In the genomic region with DNA sequence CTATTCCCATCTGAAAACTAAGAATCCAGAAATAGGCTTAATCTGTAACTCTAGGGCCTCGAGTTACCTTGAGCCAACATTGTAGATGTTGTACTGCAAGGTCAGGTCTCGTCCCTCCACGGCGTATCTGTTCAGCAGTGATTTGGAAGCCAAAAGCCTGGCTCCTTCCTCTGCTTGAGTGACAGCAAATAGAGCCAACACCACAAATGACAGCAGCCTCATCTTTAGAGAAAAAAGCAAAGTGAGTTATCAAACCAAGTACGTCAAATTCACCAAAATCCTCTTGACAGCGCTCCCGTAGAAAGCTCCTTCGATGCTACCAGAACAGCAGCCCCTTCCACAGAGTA, we compare ENCODE assay signal across 8 cellular contexts. TPM values are rescaled to one million over a fixed set of nuclear protein-coding genes. Genes with fewer than 3 reads are reported as not detected.
DNase-seq lines count a peak whose midpoint lies in the region; ATAC-seq, FAIRE-seq and TF ChIP-seq lines count a peak whose summit lies in the region.

No MANE protein-coding gene starts in this region.

- H3K27me3 Mint-ChIP-seq in T-helper 2 cell treated with Interferon-gamma antibody and Interleukin-4, amounts not matched to agents 5 μg/mL and 100 μg/mL, for 36 hours (ENCODE audit: low read depth): peaks cover 4% of the 10 kb centered on the region

- no peaks in the 10 kb centered on the region for H3K27me3 ChIP-seq in subcutaneous abdominal adipose tissue (ENCODE audit: control insufficient read depth in 5 of 5, insufficient read depth in 4 of 5, low read length in 5 of 5)

- no peaks in the 10 kb centered on the region for H3K9me3 Mint-ChIP-seq in T-helper 2 cell treated with Interferon-gamma antibody and Interleukin-4, amounts not matched to agents 5 μg/mL and 100 μg/mL, for 36 hours
- H3K9me3 Mint-ChIP-seq in activated naive CD4-positive, alpha-beta T cell treated with anti-CD3 and anti-CD28 coated beads, Interleukin-2, amount 50 U/mL, for 72 hours: no peaks in the 10 kb centered on the region

- intact Hi-C loops in kidney (cut with DNase I): no loop called here

- H3K9me3 ChIP-seq in kidney (ENCODE audit: control insufficient read depth in 1 of 2, low read length in 2 of 2) (no peaks in the 10 kb centered on the region), subcutaneous abdominal adipose tissue (ENCODE audit: control insufficient read depth in 5 of 5, low read length in 5 of 5) (no peaks in the 10 kb centered on the region)

- H3K9ac ChIP-seq in kidney (ENCODE audit: low read length in 2 of 2) (peak overlapping the region; percentile 15 to 71), subcutaneous abdominal adipose tissue (ENCODE audit: low read length in 5 of 5) (peak overlapping the region; percentile 8 to 86 (median 75))

- no peak for FAIRE-seq in kidney (lab: Jason Lieb, UNC)

- H3K36me3 ChIP-seq in kidney (ENCODE audit: control insufficient read depth in 1 of 2, insufficient read depth in 2 of 2, low read length in 2 of 2): peaks cover under 1 to 3% of the 10 kb centered on the region in 2 donors
- peaks cover 0 to 21% (median 11%) of the 10 kb centered on the region in 5 donors for H3K36me3 ChIP-seq in subcutaneous abdominal adipose tissue (ENCODE audit: control insufficient read depth in 5 of 5, insufficient read depth in 5 of 5, low read length in 5 of 5)

- H3K4me1 ChIP-seq in kidney (ENCODE audit: control insufficient read depth in 1 of 2, insufficient read depth in 1 of 2, low read depth in 1 of 2, low read length in 2 of 2) (peaks cover 8 to 9% of the 10 kb centered on the region in 2 donors), subcutaneous abdominal adipose tissue (ENCODE audit: control insufficient read depth in 5 of 5, insufficient read depth in 5 of 5, low read length in 5 of 5) (peaks cover 5 to 16% (median 14%) of the 10 kb centered on the region in 5 donors)

- H3K4me1 Mint-ChIP-seq in T-helper 2 cell treated with Interferon-gamma antibody and Interleukin-4, amounts not matched to agents 5 μg/mL and 100 μg/mL, for 36 hours (ENCODE audit: low read depth): peaks cover 27% of the 10 kb centered on the region

- peak overlapping the region; percentile 96 for H3K27ac Mint-ChIP-seq in T-helper 2 cell treated with Interferon-gamma antibody and Interleukin-4, amounts not matched to agents 5 μg/mL and 100 μg/mL, for 36 hours
- peak overlapping the region; percentile 87 to 95 for H3K27ac Mint-ChIP-seq in activated naive CD4-positive, alpha-beta T cell treated with anti-CD3 and anti-CD28 coated beads, Interleukin-2, amount 50 U/mL, for 72 hours

- peak overlapping the region; percentile 98 for H3K4me3 Mint-ChIP-seq in T-helper 2 cell treated with Interferon-gamma antibody and Interleukin-4, amounts not matched to agents 5 μg/mL and 100 μg/mL, for 36 hours

- TF ChIP-seq CTCF in kidney (IDR thresholded peaks at IDR 0.05; ENCODE audit: borderline replicate concordance, extremely low read depth, insufficient read depth) (no peak), GM10266 (IDR thresholded peaks at IDR 0.05; ENCODE audit: control insufficient read depth, insufficient read depth, low read depth, missing control alignments) (no peak)

- H3K4me3 ChIP-seq in kidney (ENCODE audit: low read length in 2 of 2) (peak overlapping the region; percentile 87 to 90), subcutaneous abdominal adipose tissue (ENCODE audit: low read depth in 1 of 5, low read length in 5 of 5) (peak overlapping the region; percentile 78 to 88 (median 81))

- peaks cover 29% of the 10 kb centered on the region for H3K36me3 Mint-ChIP-seq in T-helper 2 cell treated with Interferon-gamma antibody and Interleukin-4, amounts not matched to agents 5 μg/mL and 100 μg/mL, for 36 hours (ENCODE audit: low read depth)
- H3K36me3 Mint-ChIP-seq in activated naive CD4-positive, alpha-beta T cell treated with anti-CD3 and anti-CD28 coated beads, Interleukin-2, amount 50 U/mL, for 72 hours: peaks cover 19 to 26% of the 10 kb centered on the region in 2 donors

- DNase-seq in T-helper 2 cell treated with Interferon-gamma antibody and Interleukin-4, amounts not matched to agents 5 μg/mL and 100 μg/mL, for 36 hours (ENCODE audit: low spot score): no peak
- DNase-seq in T-helper 2 cell (no peak), kidney (no peak), GM10266 (ENCODE audit: extremely low spot score) (no peak), NCI-H2081 (lab: John Stamatoyannopoulos, UW) (no peak)
- no peak for DNase-seq in activated naive CD4-positive, alpha-beta T cell treated with anti-CD3 and anti-CD28 coated beads, Interleukin-2, amount 50 U/mL, for 72 hours (ENCODE audit: low spot score in 2 of 2)
- no peak for DNase-seq in activated CD4-positive, alpha-beta T cell treated with anti-CD3 and anti-CD28 coated beads, Interleukin-2, amount 50 U/mL, for 4 hours

- ATAC-seq in activated naive CD4-positive, alpha-beta T cell treated with anti-CD3 and anti-CD28 coated beads, Interleukin-2, amount 50 U/mL, for 72 hours: no peak

- H3K27ac ChIP-seq in kidney (ENCODE audit: low read depth in 2 of 2, low read length in 2 of 2): no peak overlapping the region
- no peak overlapping the region for H3K27ac ChIP-seq in subcutaneous abdominal adipose tissue (ENCODE audit: low read depth, low read length)

RNA-seq across cellular contexts. Expression of a gene that starts 0.8 kb away (rescaled TPM):
- 100 to 1,000 TPM; 178 TPM for total RNA-seq in activated naive CD4-positive, alpha-beta T cell treated with anti-CD3 and anti-CD28 coated beads, Interleukin-2, amount 50 U/mL, for 72 hours
- total RNA-seq in kidney: 175 TPM
- 300 TPM for polyA plus RNA-seq in kidney (ENCODE audit: insufficient read depth, low read depth, low replicate concordance)

RNA-seq across cellular contexts. Expression of a gene that starts 33.7 kb away (rescaled TPM):
- 10 to 100 TPM; 31.3 to 32.2 TPM for total RNA-seq in activated naive CD4-positive, alpha-beta T cell treated with anti-CD3 and anti-CD28 coated beads, Interleukin-2, amount 50 U/mL, for 72 hours
- total RNA-seq in kidney: 24.5 TPM
- polyA plus RNA-seq in kidney (ENCODE audit: insufficient read depth, low read depth, low replicate concordance): 24.6 TPM

RNA-seq across cellular contexts. Expression of a gene that starts 34.7 kb away (rescaled TPM):
- 10 to 100 TPM; 36.0 to 51.7 TPM for total RNA-seq in activated naive CD4-positive, alpha-beta T cell treated with anti-CD3 and anti-CD28 coated beads, Interleukin-2, amount 50 U/mL, for 72 hours
- 50.8 TPM for total RNA-seq in kidney
- polyA plus RNA-seq in kidney (ENCODE audit: insufficient read depth, low read depth, low replicate concordance): 200 TPM

RNA-seq across cellular contexts. Expression of a gene that starts 41.0 kb away (rescaled TPM):
- under 1 TPM; 0.36 to 0.89 TPM for total RNA-seq in activated naive CD4-positive, alpha-beta T cell treated with anti-CD3 and anti-CD28 coated beads, Interleukin-2, amount 50 U/mL, for 72 hours
- total RNA-seq in kidney: 51.4 TPM
- 73.0 TPM for polyA plus RNA-seq in kidney (ENCODE audit: insufficient read depth, low read depth, low replicate concordance)

RNA-seq across cellular contexts. Expression of a gene that starts 41.6 kb away (rescaled TPM):
- total RNA-seq in activated naive CD4-positive, alpha-beta T cell treated with anti-CD3 and anti-CD28 coated beads, Interleukin-2, amount 50 U/mL, for 72 hours: 100 to 1,000 TPM; 131 to 238 TPM
- 99.6 TPM for total RNA-seq in kidney
- polyA plus RNA-seq in kidney (ENCODE audit: insufficient read depth, low read depth, low replicate concordance): 32.3 TPM
